Comparison of ENCODE assay signal across 23 cellular contexts in the genomic region with DNA sequence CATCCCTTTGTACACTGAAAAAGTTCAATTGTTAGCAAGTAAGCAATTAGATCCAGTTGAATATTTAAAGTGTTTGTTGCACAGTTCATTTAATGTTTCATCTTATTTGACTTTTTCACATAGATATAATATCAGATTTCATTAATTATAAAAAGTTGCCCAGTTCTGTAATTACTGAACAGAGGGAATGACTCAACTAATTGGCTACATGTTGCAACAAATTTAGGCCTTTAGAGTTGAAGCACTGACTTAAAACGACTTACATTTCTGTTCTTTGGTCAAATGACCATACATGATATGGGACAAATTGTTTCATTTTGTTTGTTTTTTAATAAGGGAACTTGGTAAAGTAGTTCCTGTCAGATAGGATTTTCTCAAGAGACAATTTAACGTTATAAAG.
"Had no signal": no experiment of that assay in that cellular context is flagged by ENCODE, and none has a peak within 500 bp of the region (broad histone marks: within the 10 kb centered on the region; RNA-seq: fewer than 3 reads in every experiment).

No MANE protein-coding gene starts in this region.

- H3K9me3 Mint-ChIP-seq: activated naive CD4-positive, alpha-beta T cell treated with anti-CD3 and anti-CD28 coated beads, Interleukin-2, amount 50 U/mL, for 72 hours; activated T-helper 2 cell treated with anti-CD3 and anti-CD28 coated beads, Interferon-gamma antibody, Interleukin-2, Interleukin-4, amounts not matched to agents 10 μg/mL and 5 μg/mL and 100 μg/mL, durations not matched to agents 14 hours and 24 hours and 36 hours; nephron had no signal

- H3K27ac ChIP-seq: adrenal gland, body of pancreas, gastrocnemius medialis, left lung, lower lobe of right lung had no signal

- H3K4me1 Mint-ChIP-seq: activated CD4-positive, alpha-beta T cell treated with anti-CD3 and anti-CD28 coated beads for 36 hours; activated CD8-positive, alpha-beta memory T cell treated with anti-CD3 and anti-CD28 coated beads, Interleukin-2, amount 10 ng/mL, durations not matched to agents 7 days and 5 days; nephron had no signal

- H3K4me3 Mint-ChIP-seq: activated CD4-positive, alpha-beta T cell treated with anti-CD3 and anti-CD28 coated beads for 36 hours; activated CD8-positive, alpha-beta memory T cell treated with anti-CD3 and anti-CD28 coated beads, Interleukin-2, amount 10 ng/mL, durations not matched to agents 7 days and 5 days; activated CD8-positive, alpha-beta T cell treated with anti-CD3 and anti-CD28 coated beads, Interleukin-2, amount 10 ng/mL, durations not matched to agents 7 days and 5 days; nephron had no signal

- H3K4me3 ChIP-seq: adrenal gland, body of pancreas, gastrocnemius medialis, left lung, lower lobe of right lung, mucosa of descending colon had no signal

- ATAC-seq: activated CD4-positive, alpha-beta T cell treated with anti-CD3 and anti-CD28 coated beads for 36 hours; activated CD8-positive, alpha-beta memory T cell treated with anti-CD3 and anti-CD28 coated beads, Interleukin-2, amount 10 ng/mL, durations not matched to agents 7 days and 5 days; activated CD8-positive, alpha-beta T cell treated with anti-CD3 and anti-CD28 coated beads, Interleukin-2, amount 10 ng/mL, durations not matched to agents 7 days and 5 days; activated naive CD4-positive, alpha-beta T cell treated with anti-CD3 and anti-CD28 coated beads, Interleukin-2, amount 50 U/mL, for 72 hours; body of pancreas; esophagus mucosa; gastrocnemius medialis; left lung; lower lobe of right lung; mucosa of descending colon; right cardiac atrium had no signal

- H3K36me3 Mint-ChIP-seq: activated CD8-positive, alpha-beta memory T cell treated with anti-CD3 and anti-CD28 coated beads, Interleukin-2, amount 10 ng/mL, durations not matched to agents 7 days and 5 days; activated naive CD4-positive, alpha-beta T cell treated with anti-CD3 and anti-CD28 coated beads, Interleukin-2, amount 50 U/mL, for 72 hours had no signal

- H3K9me3 ChIP-seq: adrenal gland, body of pancreas, gastrocnemius medialis, left lung, lower lobe of right lung, mucosa of descending colon had no signal

- H3K27me3 ChIP-seq: adrenal gland, body of pancreas, gastrocnemius medialis, left lung had no signal

- H3K4me1 ChIP-seq: adrenal gland, body of pancreas, gastrocnemius medialis, left lung, lower lobe of right lung had no signal

- H3K36me3 ChIP-seq: adrenal gland, gastrocnemius medialis, left lung had no signal

- DNase-seq: activated CD4-positive, alpha-beta T cell treated with anti-CD3 and anti-CD28 coated beads for 36 hours; activated CD4-positive, CD25-positive, alpha-beta regulatory T cell; activated CD8-positive, alpha-beta memory T cell treated with anti-CD3 and anti-CD28 coated beads, Interleukin-2, amount 10 ng/mL, durations not matched to agents 7 days and 5 days; activated CD8-positive, alpha-beta T cell treated with anti-CD3 and anti-CD28 coated beads, Interleukin-2, amount 10 ng/mL, durations not matched to agents 7 days and 5 days; activated naive CD4-positive, alpha-beta T cell; activated T-cell treated with anti-CD3 and anti-CD28 coated beads, Interleukin-2, amount 50 U/mL, for 48 hours; adrenal gland; aorta; body of pancreas; gastrocnemius medialis; glutamatergic neuron; left lung; lower lobe of right lung; mucosa of descending colon; posterior cingulate gyrus; right cardiac atrium; stimulated activated CD4-positive, alpha-beta T cell treated with anti-CD3 and anti-CD28 coated beads, Interleukin-2, amount 100 ng/mL, for 48 hours; stimulated activated naive CD4-positive, alpha-beta T cell treated with Interleukin-2 at 50 U/mL for 16 hours; trophoblast cell had no signal

- H3K27me3 Mint-ChIP-seq: activated CD4-positive, alpha-beta T cell treated with anti-CD3 and anti-CD28 coated beads for 36 hours; activated CD8-positive, alpha-beta memory T cell treated with anti-CD3 and anti-CD28 coated beads, Interleukin-2, amount 10 ng/mL, durations not matched to agents 7 days and 5 days had no signal

- H3K27ac Mint-ChIP-seq: activated CD4-positive, alpha-beta T cell treated with anti-CD3 and anti-CD28 coated beads for 36 hours; activated CD8-positive, alpha-beta memory T cell treated with anti-CD3 and anti-CD28 coated beads, Interleukin-2, amount 10 ng/mL, durations not matched to agents 7 days and 5 days; activated CD8-positive, alpha-beta T cell treated with anti-CD3 and anti-CD28 coated beads, Interleukin-2, amount 10 ng/mL, durations not matched to agents 7 days and 5 days; activated naive CD4-positive, alpha-beta T cell treated with anti-CD3 and anti-CD28 coated beads, Interleukin-2, amount 50 U/mL, for 72 hours; activated T-helper 2 cell treated with anti-CD3 and anti-CD28 coated beads, Interferon-gamma antibody, Interleukin-2, Interleukin-4, amounts not matched to agents 10 μg/mL and 5 μg/mL and 100 μg/mL, durations not matched to agents 14 hours and 24 hours and 36 hours; nephron had no signal
